In the genomic region with DNA sequence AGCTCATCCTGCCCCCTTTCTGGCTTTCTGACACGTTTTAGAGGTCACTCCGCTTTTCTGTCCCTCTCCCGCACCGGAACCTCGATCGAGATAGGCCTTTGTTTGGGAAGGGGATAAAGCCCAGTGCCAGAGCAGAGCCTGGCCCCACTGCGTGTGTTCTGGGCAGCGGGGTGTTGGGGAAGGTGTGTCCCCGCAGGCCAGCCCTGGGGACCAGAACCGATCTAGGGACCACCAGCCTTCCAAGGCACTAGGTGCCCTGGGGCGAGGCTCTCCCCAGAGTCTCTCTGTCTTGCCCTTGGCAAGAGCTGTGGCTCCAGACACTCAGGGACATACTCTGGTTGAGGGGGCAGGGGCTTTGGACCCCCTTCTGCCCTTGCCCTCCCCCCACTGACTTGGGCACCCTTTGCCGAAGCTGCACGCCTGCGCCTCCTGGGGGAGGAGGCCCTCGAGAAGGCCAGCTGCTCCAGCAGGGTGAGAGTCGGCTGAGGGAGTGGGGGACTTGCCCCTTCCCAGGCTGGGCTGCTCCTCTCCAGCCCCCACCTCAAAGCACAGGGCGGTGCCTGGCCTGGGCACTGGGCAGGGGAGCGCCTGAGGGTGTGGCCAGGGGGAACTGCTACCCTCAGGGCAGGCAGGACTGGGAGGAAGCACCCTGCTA, we compare ENCODE assay signal across 20 cellular contexts. TPM values are rescaled to one million over a fixed set of nuclear protein-coding genes. Genes with fewer than 3 reads are reported as not detected.
DNase-seq lines count a peak whose midpoint lies in the region; ATAC-seq and TF ChIP-seq lines count a peak whose summit lies in the region.
"Had no signal": no experiment of that assay in that cellular context is flagged by ENCODE, and none has a peak within 500 bp of the region (broad histone marks: within the 10 kb centered on the region; RNA-seq: fewer than 3 reads in every experiment).

No MANE protein-coding gene starts in this region.

- H3K79me1 ChIP-seq in neuronal stem cell (ENCODE audit: low read depth, low read length) (no peaks in the 10 kb centered on the region), mesendoderm (ENCODE audit: low read length) (no peaks in the 10 kb centered on the region)

- no peaks in the 10 kb centered on the region for H3K36me3 Mint-ChIP-seq in activated CD8-positive, alpha-beta T cell treated with anti-CD3 and anti-CD28 coated beads, Interleukin-2, amount 10 ng/mL, durations not matched to agents 7 days and 5 days (ENCODE audit: low read depth)
- no peaks in the 10 kb centered on the region for H3K36me3 Mint-ChIP-seq in CD8-positive, alpha-beta memory T cell

- H3K4me1 Mint-ChIP-seq in activated CD8-positive, alpha-beta T cell treated with anti-CD3 and anti-CD28 coated beads, Interleukin-2, amount 10 ng/mL, durations not matched to agents 7 days and 5 days (ENCODE audit: low read depth), result no peaks in the 10 kb centered on the region
- H3K4me1 Mint-ChIP-seq in CD8-positive, alpha-beta memory T cell, result no peaks in the 10 kb centered on the region

- ATAC-seq in Right ventricle myocardium superior (ENCODE audit: poor library complexity) (no peak), upper lobe of right lung (no peak)
- ATAC-seq in activated CD8-positive, alpha-beta T cell treated with anti-CD3 and anti-CD28 coated beads, Interleukin-2, amount 10 ng/mL, durations not matched to agents 7 days and 5 days, result no peak
- ATAC-seq: Panc1 had no signal

- no peak overlapping the region for H2AFZ ChIP-seq in neuronal stem cell (ENCODE audit: low read length)

- TF ChIP-seq CTCF in right atrium auricular region (IDR thresholded peaks at IDR 0.05) (no peak), upper lobe of right lung (IDR thresholded peaks at IDR 0.05) (no peak)

- no peaks in the 10 kb centered on the region for H3K9me3 Mint-ChIP-seq in activated CD8-positive, alpha-beta T cell treated with anti-CD3 and anti-CD28 coated beads, Interleukin-2, amount 10 ng/mL, durations not matched to agents 7 days and 5 days (ENCODE audit: insufficient read depth)
- H3K9me3 Mint-ChIP-seq in CD8-positive, alpha-beta memory T cell, result peaks cover 0 to 4% (median 3%) of the 10 kb centered on the region in 5 donors

- H3K27me3 ChIP-seq in right atrium auricular region, result no peaks in the 10 kb centered on the region
- peaks cover 0 to 42% (median 2%) of the 10 kb centered on the region in 3 experiments for H3K27me3 ChIP-seq in neuronal stem cell (ENCODE audit: control insufficient read depth in 3 of 3, insufficient read depth in 3 of 3, low read depth in 1 of 3, low read length in 3 of 3)
- H3K27me3 ChIP-seq in upper lobe of right lung, result peaks cover 9% of the 10 kb centered on the region
- H3K27me3 ChIP-seq in mesendoderm (ENCODE audit: insufficient read depth, low read length, poor library complexity), result no peaks in the 10 kb centered on the region
- no peaks in the 10 kb centered on the region for H3K27me3 ChIP-seq in CD8-positive, alpha-beta memory T cell (ENCODE audit: insufficient read depth, low read length, poor library complexity, severe bottlenecking)

- H2BK15ac ChIP-seq in neuronal stem cell (ENCODE audit: low read length) (peak overlapping the region; percentile 94), mesendoderm (replicated peaks; ENCODE audit: low read depth) (no peak overlapping the region)

- H4K8ac ChIP-seq in neuronal stem cell (ENCODE audit: low read depth, low read length) (no peak overlapping the region), mesendoderm (ENCODE audit: low read depth, low read length) (no peak overlapping the region)

- peak overlapping the region; percentile 31 for H3K14ac ChIP-seq in neuronal stem cell (ENCODE audit: low read length)

- H3K4ac ChIP-seq in neuronal stem cell (ENCODE audit: low read length), result peak overlapping the region; percentile 89
- H3K4ac ChIP-seq in mesendoderm (ENCODE audit: low read depth, low read length), result no peak overlapping the region

- H3K4me2 ChIP-seq in neuronal stem cell (ENCODE audit: insufficient read depth, low read length, poor library complexity, severe bottlenecking) (no peak overlapping the region), mesendoderm (ENCODE audit: low read length) (no peak overlapping the region)

- WGBS in neuronal stem cell (ENCODE audit: extremely low coverage in 2 of 2, insufficient read length in 2 of 2, insufficient replicate concordance in 1 of 2), 2 donors, result no CpG with 5 or more reads among the region's 18 CpGs
- no CpG with 5 or more reads among the region's 18 CpGs for WGBS in mesendoderm (ENCODE audit: extremely low coverage, insufficient coverage, low lambda C conversion rate)

- H4K5ac ChIP-seq in mesendoderm (ENCODE audit: low read length), result no peak overlapping the region

- CTCF ChIA-PET in activated CD8-positive, alpha-beta T cell treated with anti-CD3 and anti-CD28 coated beads, Interleukin-2, amount 10 ng/mL, durations not matched to agents 7 days and 5 days (lab: Charles Lee), result no interaction called here
- CTCF ChIA-PET in CD8-positive, alpha-beta memory T cell (lab: Charles Lee), result no interaction called here

- no peak overlapping the region for H3K56ac ChIP-seq in mesendoderm (ENCODE audit: low read length)

- POLR2A ChIA-PET in activated CD8-positive, alpha-beta T cell treated with anti-CD3 and anti-CD28 coated beads, Interleukin-2, amount 10 ng/mL, durations not matched to agents 7 days and 5 days (lab: Charles Lee), result no interaction called here
- POLR2A ChIA-PET in CD8-positive, alpha-beta memory T cell (lab: Charles Lee), result no interaction called here

- no peak overlapping the region for H3K4me3 Mint-ChIP-seq in activated CD8-positive, alpha-beta T cell treated with anti-CD3 and anti-CD28 coated beads, Interleukin-2, amount 10 ng/mL, durations not matched to agents 7 days and 5 days
- no peak overlapping the region for H3K4me3 Mint-ChIP-seq in CD8-positive, alpha-beta memory T cell
- H3K4me3 Mint-ChIP-seq: IgD-negative memory B cell had no signal

- no peak overlapping the region for H2BK12ac ChIP-seq in neuronal stem cell (ENCODE audit: low read length)

- peaks cover 0 to 22% of the 10 kb centered on the region in 2 donors for H3K9me3 ChIP-seq in right atrium auricular region
- no peaks in the 10 kb centered on the region for H3K9me3 ChIP-seq in neuronal stem cell (replicated peaks in 1 of 2; ENCODE audit: control insufficient read depth in 2 of 2, insufficient read depth in 1 of 2, low read depth in 1 of 2, low read length in 2 of 2)
- no peaks in the 10 kb centered on the region for H3K9me3 ChIP-seq in upper lobe of right lung
- H3K9me3 ChIP-seq in CD8-positive, alpha-beta memory T cell (ENCODE audit: low read length), result no peaks in the 10 kb centered on the region

- H2AK5ac ChIP-seq in neuronal stem cell (ENCODE audit: low read depth, low read length) (peak overlapping the region; percentile 83), mesendoderm (ENCODE audit: low read length) (no peak overlapping the region)

- H3K27ac Mint-ChIP-seq in activated CD8-positive, alpha-beta T cell treated with anti-CD3 and anti-CD28 coated beads, Interleukin-2, amount 10 ng/mL, durations not matched to agents 7 days and 5 days, result no peak overlapping the region
- H3K27ac Mint-ChIP-seq in CD8-positive, alpha-beta memory T cell, result peak overlapping the region in 1 of 8 donors; percentile 37

- H3K9ac ChIP-seq in neuronal stem cell (ENCODE audit: low read depth, low read length, poor library complexity) (peak overlapping the region; percentile 44), mesendoderm (ENCODE audit: low read length) (no peak overlapping the region)

- H3K18ac ChIP-seq in neuronal stem cell (ENCODE audit: low read length) (peak overlapping the region; percentile 35), mesendoderm (ENCODE audit: low read length) (no peak overlapping the region)

- H4K91ac ChIP-seq in neuronal stem cell (ENCODE audit: low read depth, low read length, poor library complexity), result no peak overlapping the region

- H2BK5ac ChIP-seq in neuronal stem cell (ENCODE audit: low read length) (peak overlapping the region; percentile 66), mesendoderm (ENCODE audit: low read length) (no peak overlapping the region)

- H2BK120ac ChIP-seq in neuronal stem cell (ENCODE audit: low read depth, low read length), result peak overlapping the region; percentile 87
- H2BK120ac ChIP-seq in mesendoderm (ENCODE audit: low read depth, low read length), result no peak overlapping the region

- intact Hi-C loops in Right ventricle myocardium superior (cut with DNase I), result no loop called here
- intact Hi-C loops in upper lobe of right lung (cut with DNase I), result no loop called here

- H3K23ac ChIP-seq in neuronal stem cell (ENCODE audit: low read depth, low read length, poor library complexity) (no peak overlapping the region), mesendoderm (ENCODE audit: low read length) (no peak overlapping the region)

- H3K27me3 Mint-ChIP-seq in activated CD8-positive, alpha-beta T cell treated with anti-CD3 and anti-CD28 coated beads, Interleukin-2, amount 10 ng/mL, durations not matched to agents 7 days and 5 days (ENCODE audit: low read depth), result peaks cover 6% of the 10 kb centered on the region
- peaks cover 3 to 5% of the 10 kb centered on the region in 2 donors for H3K27me3 Mint-ChIP-seq in CD8-positive, alpha-beta memory T cell

- H3K4me1 ChIP-seq in right atrium auricular region (no peaks in the 10 kb centered on the region), neuronal stem cell (ENCODE audit: control insufficient read depth in 2 of 2, insufficient read depth in 1 of 2, low read depth in 1 of 2, low read length in 2 of 2) (peaks cover 0 to 2% of the 10 kb centered on the region in 2 donors), upper lobe of right lung (no peaks in the 10 kb centered on the region), mesendoderm (ENCODE audit: control insufficient read depth, low read depth, low read length) (no peaks in the 10 kb centered on the region)
- no peaks in the 10 kb centered on the region for H3K4me1 ChIP-seq in CD8-positive, alpha-beta memory T cell (ENCODE audit: insufficient read depth, low read length)

- DNase-seq in Right ventricle myocardium superior, result peak; percentile 22
- DNase-seq in right atrium auricular region (ENCODE audit: low spot score), result no peak
- DNase-seq in ecto neural progenitor cell (ENCODE audit: low spot score), result peak; percentile 43
- DNase-seq in neuronal stem cell (ENCODE audit: low spot score), result no peak
- DNase-seq in upper lobe of right lung, result peak; percentile 46
- DNase-seq in mesendoderm, result no peak
- DNase-seq in activated CD8-positive, alpha-beta T cell treated with anti-CD3 and anti-CD28 coated beads, Interleukin-2, amount 10 ng/mL, durations not matched to agents 7 days and 5 days, result no peak
- no peak for DNase-seq in CD8-positive, alpha-beta memory T cell
- DNase-seq: COR-L47, GF-D8, Kasumi-1, NCI-H1105, NCI-H1694 treated with DMSO at 0.1 percent for 48 hours, NCI-H226, NCI-H524 treated with DMSO at 0.1 percent for 48 hours had no signal

- H3K4me3 ChIP-seq in right atrium auricular region, result no peak overlapping the region
- H3K4me3 ChIP-seq in neuronal stem cell (ENCODE audit: low read length in 2 of 2), result no peak overlapping the region
- no peak overlapping the region for H3K4me3 ChIP-seq in upper lobe of right lung
- no peak overlapping the region for H3K4me3 ChIP-seq in mesendoderm (ENCODE audit: low read length)
- H3K4me3 ChIP-seq in CD8-positive, alpha-beta memory T cell (ENCODE audit: low read length), result no peak overlapping the region

- no peaks in the 10 kb centered on the region for H3K79me2 ChIP-seq in mesendoderm (ENCODE audit: control insufficient read depth, insufficient read depth, low read length)

- H3K36me3 ChIP-seq in right atrium auricular region (no peaks in the 10 kb centered on the region), neuronal stem cell (replicated peaks in 1 of 2; ENCODE audit: control insufficient read depth in 2 of 2, insufficient read depth in 2 of 2, low read length in 2 of 2) (no peaks in the 10 kb centered on the region), upper lobe of right lung (no peaks in the 10 kb centered on the region), mesendoderm (ENCODE audit: control insufficient read depth, insufficient read depth, low read length) (no peaks in the 10 kb centered on the region)
- no peaks in the 10 kb centered on the region for H3K36me3 ChIP-seq in CD8-positive, alpha-beta memory T cell (ENCODE audit: insufficient read depth, low read length)

- H3K27ac ChIP-seq in right atrium auricular region (no peak overlapping the region), neuronal stem cell (replicated peaks; ENCODE audit: low read length) (no peak overlapping the region), upper lobe of right lung (no peak overlapping the region), mesendoderm (ENCODE audit: low read depth, low read length) (no peak overlapping the region)
- H3K27ac ChIP-seq in CD8-positive, alpha-beta memory T cell (ENCODE audit: low read depth, low read length), result no peak overlapping the region
- H3K27ac ChIP-seq: C4-2B had no signal

RNA-seq across cellular contexts. Expression of gene PRXL2B, which starts 16.4 kb away (rescaled TPM):
- total RNA-seq in Right ventricle myocardium superior, result 9.8 TPM
- total RNA-seq in right atrium auricular region, result 1 to 10 TPM; 6.4 to 6.8 TPM
- 35.1 TPM for polyA plus RNA-seq in neuronal stem cell (2013, experiment 1 of 2)
- 35.3 TPM for polyA plus RNA-seq in neuronal stem cell (2013, experiment 2 of 2)
- 25.9 TPM for total RNA-seq in upper lobe of right lung
- polyA plus RNA-seq in mesendoderm (2013, experiment 1 of 2), result 22.0 TPM
- 22.9 TPM for polyA plus RNA-seq in mesendoderm (2013, experiment 2 of 2)
- total RNA-seq in activated CD8-positive, alpha-beta T cell treated with anti-CD3 and anti-CD28 coated beads, Interleukin-2, amount 10 ng/mL, durations not matched to agents 7 days and 5 days, result 10 to 100 TPM; 35.6 to 40.6 TPM
- total RNA-seq in CD8-positive, alpha-beta memory T cell, result 10 to 100 TPM; 41.3 to 45.5 TPM
- 23.2 TPM for polyA plus RNA-seq in CD8-positive, alpha-beta memory T cell

RNA-seq across cellular contexts. Expression of gene MMEL1, which starts 29.8 kb away (rescaled TPM):
- 0.48 TPM for total RNA-seq in Right ventricle myocardium superior
- not detected for total RNA-seq in right atrium auricular region
- 1.1 TPM for polyA plus RNA-seq in neuronal stem cell (2013, experiment 1 of 2)
- polyA plus RNA-seq in neuronal stem cell (2013, experiment 2 of 2), result 1.4 TPM
- total RNA-seq in upper lobe of right lung, result 3.2 TPM
- 0.14 TPM for polyA plus RNA-seq in mesendoderm (2013, experiment 1 of 2)
- polyA plus RNA-seq in mesendoderm (2013, experiment 2 of 2), result 0.18 TPM
- total RNA-seq in activated CD8-positive, alpha-beta T cell treated with anti-CD3 and anti-CD28 coated beads, Interleukin-2, amount 10 ng/mL, durations not matched to agents 7 days and 5 days, result 1 to 10 TPM; 3.7 to 4.0 TPM
- under 1 TPM in 1 of 2 experiments, not detected in 1; 0.44 TPM for total RNA-seq in CD8-positive, alpha-beta memory T cell
- 6.8 TPM for polyA plus RNA-seq in CD8-positive, alpha-beta memory T cell
- total RNA-seq: Daoy, HT1080 had no signal

RNA-seq across cellular contexts. Expression of gene TNFRSF14, which starts 46.8 kb away (rescaled TPM):
- 16.0 TPM for total RNA-seq in Right ventricle myocardium superior
- 10 to 100 TPM in 1 of 2 donors, 1 to 10 TPM in 1; 9.2 to 14.5 TPM for total RNA-seq in right atrium auricular region
- 1.1 TPM for polyA plus RNA-seq in neuronal stem cell (2013, experiment 1 of 2)
- 1.3 TPM for polyA plus RNA-seq in neuronal stem cell (2013, experiment 2 of 2)
- 133 TPM for total RNA-seq in upper lobe of right lung
- 0.08 TPM for polyA plus RNA-seq in mesendoderm (2013, experiment 1 of 2)
- 0.04 TPM for polyA plus RNA-seq in mesendoderm (2013, experiment 2 of 2)
- total RNA-seq in activated CD8-positive, alpha-beta T cell treated with anti-CD3 and anti-CD28 coated beads, Interleukin-2, amount 10 ng/mL, durations not matched to agents 7 days and 5 days, result 10 to 100 TPM; 85.8 to 86.5 TPM
- total RNA-seq in CD8-positive, alpha-beta memory T cell, result 100 to 1,000 TPM; 164 to 168 TPM
- 51.6 TPM for polyA plus RNA-seq in CD8-positive, alpha-beta memory T cell

Comparison
In these comparisons a context has a peak if more than half of its experiments do, and no peak if none do; other contexts are left out.
1. DNase-seq: peak in Right ventricle myocardium superior (single experiment), ecto neural progenitor cell (single experiment) and upper lobe of right lung (single experiment); none in right atrium auricular region (single experiment), neuronal stem cell (single experiment), mesendoderm (single experiment), activated CD8-positive, alpha-beta T cell treated with anti-CD3 and anti-CD28 coated beads, Interleukin-2, amount 10 ng/mL, durations not matched to agents 7 days and 5 days (single experiment) and CD8-positive, alpha-beta memory T cell (0 of 5).